Comparison of ENCODE assay signal across 21 cellular contexts in genomic region chr4:53693909-53694308, GRCh38.
DNase-seq lines count a peak whose midpoint lies in the region; ATAC-seq and TF ChIP-seq lines count a peak whose summit lies in the region.
"Had no signal": no experiment of that assay in that cellular context is flagged by ENCODE, and none has a peak within 500 bp of the region (broad histone marks: within the 10 kb centered on the region; RNA-seq: fewer than 3 reads in every experiment).

No MANE protein-coding gene starts in this region.

- H3K4ac ChIP-seq in trophoblast cell (ENCODE audit: low read depth, low read length): no peak overlapping the region

- no peak overlapping the region for H2BK12ac ChIP-seq in trophoblast cell (ENCODE audit: low read length)

- H2AFZ ChIP-seq in trophoblast cell (ENCODE audit: insufficient read depth, low read length, poor library complexity): no peak overlapping the region

- H4K91ac ChIP-seq in trophoblast cell (ENCODE audit: low read depth, low read length): no peak overlapping the region

- no CpG with 5 or more reads among the region's 5 CpGs for WGBS in trophoblast cell (ENCODE audit: extremely low coverage, insufficient coverage, insufficient read length)

- H3K27ac ChIP-seq in trophoblast cell (ENCODE audit: low read depth, low read length) (no peak overlapping the region), foreskin keratinocyte (no peak overlapping the region), vagina (no peak overlapping the region)
- H3K27ac ChIP-seq: 22Rv1 had no signal

- H2BK5ac ChIP-seq in trophoblast cell (ENCODE audit: low read depth, low read length, poor library complexity): no peak overlapping the region

- no peak overlapping the region for H3K4me3 ChIP-seq in trophoblast cell (ENCODE audit: low read depth, low read length)
- H3K4me3 ChIP-seq in vagina: no peak overlapping the region
- H3K4me3 ChIP-seq: K562 had no signal

- no peaks in the 10 kb centered on the region for H3K27me3 ChIP-seq in trophoblast cell (ENCODE audit: insufficient read depth, low read length)
- H3K27me3 ChIP-seq in foreskin keratinocyte: peaks cover 16% of the 10 kb centered on the region
- no peaks in the 10 kb centered on the region for H3K27me3 ChIP-seq in vagina

- peak; percentile 56 for DNase-seq in NCI-H2029 (lab: John Stamatoyannopoulos, UW)
- no peak for DNase-seq in NCI-H2029 treated with DMSO at 0.1 percent for 48 hours (lab: John Stamatoyannopoulos, UW)
- peak; percentile 6 for DNase-seq in NCI-H510A (lab: John Stamatoyannopoulos, UW)
- peak; percentile 95 for DNase-seq in fibroblast of gingiva (ENCODE audit: low read depth)
- DNase-seq in trophoblast cell: peak; percentile 61 to 83
- DNase-seq in foreskin keratinocyte: no peak
- DNase-seq in effector CD8-positive, alpha-beta T cell (lab: John Stamatoyannopoulos, UW): no peak
- DNase-seq in vagina (ENCODE audit: extremely low spot score in 2 of 2): no peak
- DNase-seq: C1 segment of cervical spinal cord; CD8-positive, alpha-beta memory T cell; GDM1; MM.1S; NCI-H1048; NCI-H1417 treated with DMSO at 0.1 percent for 48 hours; NCI-H187; NCI-H2171; NCI-H446; SIG-M5; SK-N-SH had no signal

- no peak overlapping the region for H2AK5ac ChIP-seq in trophoblast cell (ENCODE audit: low read length)

- no peak for ATAC-seq in foreskin keratinocyte
- ATAC-seq: K562 had no signal

- no peak overlapping the region for H3K4me2 ChIP-seq in trophoblast cell (ENCODE audit: low read length)
- H3K4me2 ChIP-seq: SK-N-SH had no signal

- H3K9me3 ChIP-seq in trophoblast cell (ENCODE audit: insufficient read depth, low read depth, low read length) (no peaks in the 10 kb centered on the region), vagina (no peaks in the 10 kb centered on the region)
- H3K9me3 ChIP-seq: SK-N-SH had no signal

- no peak overlapping the region for H4K12ac ChIP-seq in trophoblast cell (ENCODE audit: low read depth, low read length)

- no peak overlapping the region for H4K8ac ChIP-seq in trophoblast cell (ENCODE audit: low read depth, low read length)

- H3K79me1 ChIP-seq in trophoblast cell (ENCODE audit: low read length): no peaks in the 10 kb centered on the region

- no peak overlapping the region for H3K14ac ChIP-seq in trophoblast cell (ENCODE audit: low read length)

- no peaks in the 10 kb centered on the region for H3K79me2 ChIP-seq in trophoblast cell (ENCODE audit: control insufficient read depth, insufficient read depth, low read length, poor library complexity)

- H3K9ac ChIP-seq in trophoblast cell (ENCODE audit: low read length): no peak overlapping the region
- H3K9ac ChIP-seq: SK-N-SH had no signal

- H2BK120ac ChIP-seq in trophoblast cell (ENCODE audit: insufficient read depth, low read length, poor library complexity): no peak overlapping the region

- TF ChIP-seq POLR2A in vagina (IDR thresholded peaks at IDR 0.05): no peak

- H3K36me3 ChIP-seq in trophoblast cell (ENCODE audit: control insufficient read depth in 1 of 2, insufficient read depth in 2 of 2, low read length in 2 of 2) (no peaks in the 10 kb centered on the region), vagina (no peaks in the 10 kb centered on the region)

- TF ChIP-seq CTCF in foreskin keratinocyte (conservative IDR thresholded peaks at IDR 0.05) (no peak), vagina (IDR thresholded peaks at IDR 0.05) (no peak)

- H3K23ac ChIP-seq in trophoblast cell (ENCODE audit: low read length): no peak overlapping the region

- H3K18ac ChIP-seq in trophoblast cell (ENCODE audit: low read length): no peak overlapping the region

- intact Hi-C loops in vagina (cut with DNase I): no loop called here

- H3K4me1 ChIP-seq in trophoblast cell (ENCODE audit: control insufficient read depth in 1 of 2, insufficient read depth in 2 of 2, low read length in 2 of 2) (peaks cover 4 to 8% of the 10 kb centered on the region in 2 experiments), foreskin keratinocyte (no peaks in the 10 kb centered on the region), vagina (no peaks in the 10 kb centered on the region)

Comparison
In these comparisons a context has a peak if more than half of its experiments do, and no peak if none do; other contexts are left out.
1. DNase-seq: peak in NCI-H2029 (single experiment), NCI-H510A (single experiment), fibroblast of gingiva (single experiment) and trophoblast cell (2 of 2); none in NCI-H2029 treated with DMSO at 0.1 percent for 48 hours (single experiment), foreskin keratinocyte (0 of 2), effector CD8-positive, alpha-beta T cell (single experiment) and vagina (0 of 2).